In the genomic region with DNA sequence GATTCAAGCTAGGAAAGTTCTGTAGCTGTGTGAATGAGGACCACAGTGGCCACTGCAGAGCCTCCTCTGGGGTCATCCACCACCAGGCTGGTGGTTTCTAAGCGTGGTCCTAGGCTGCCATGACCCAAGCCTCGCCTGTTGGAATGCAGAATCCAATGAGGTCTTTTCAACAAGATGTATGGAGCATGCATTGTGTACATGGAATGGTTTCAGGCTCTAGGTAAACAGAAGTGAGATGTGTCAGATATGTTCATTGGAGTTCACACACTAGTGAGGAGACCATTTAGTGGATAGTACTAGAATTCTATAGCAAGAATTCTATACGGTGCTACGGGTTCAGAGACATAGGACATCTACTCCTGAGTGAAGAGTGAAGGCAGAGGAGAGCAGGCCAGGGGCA, we compare ENCODE assay signal across 14 cellular contexts. TPM values are rescaled to one million over a fixed set of nuclear protein-coding genes. Genes with fewer than 3 reads are reported as not detected.
DNase-seq lines count a peak whose midpoint lies in the region; ATAC-seq and TF ChIP-seq lines count a peak whose summit lies in the region.
"Had no signal": no experiment of that assay in that cellular context is flagged by ENCODE, and none has a peak within 500 bp of the region (broad histone marks: within the 10 kb centered on the region; RNA-seq: fewer than 3 reads in every experiment).

No MANE protein-coding gene starts in this region.

- H3K4me1 Mint-ChIP-seq in CD4-positive, alpha-beta T cell (ENCODE audit: low read depth): peaks cover 77% of the 10 kb centered on the region
- peaks cover 53 to 65% of the 10 kb centered on the region in 2 donors for H3K4me1 Mint-ChIP-seq in immature natural killer cell

- no peak overlapping the region for H3K9ac ChIP-seq in SU-DHL-6 (ENCODE audit: low read length)

- H3K4me3 ChIP-seq in SU-DHL-6 (ENCODE audit: insufficient read depth, low read length, poor library complexity, severe bottlenecking): no peak overlapping the region

- H3K4me2 ChIP-seq in SU-DHL-6 (ENCODE audit: low read depth, low read length, poor library complexity, severe bottlenecking): peak overlapping the region; percentile 0

- peak overlapping the region; percentile 90 for H3K27ac Mint-ChIP-seq in CD4-positive, alpha-beta T cell
- peak overlapping the region; percentile 60 to 93 (median 84) for H3K27ac Mint-ChIP-seq in immature natural killer cell

- TF ChIP-seq CTCF in CD4-positive, alpha-beta T cell (IDR thresholded peaks at IDR 0.05): no peak
- TF ChIP-seq CTCF in SU-DHL-6 (IDR thresholded peaks at IDR 0.05; ENCODE audit: insufficient read depth, low read length, poor library complexity, severe bottlenecking): no peak

- no peaks in the 10 kb centered on the region for H3K27me3 Mint-ChIP-seq in CD4-positive, alpha-beta T cell
- peaks cover 2 to 10% (median 5%) of the 10 kb centered on the region in 3 donors for H3K27me3 Mint-ChIP-seq in immature natural killer cell (ENCODE audit: low read depth in 3 of 3)

- H3K36me3 Mint-ChIP-seq in CD4-positive, alpha-beta T cell (ENCODE audit: low read depth): no peaks in the 10 kb centered on the region
- H3K36me3 Mint-ChIP-seq in immature natural killer cell: no peaks in the 10 kb centered on the region

- CTCF ChIA-PET in CD4-positive, alpha-beta T cell (lab: Charles Lee): interaction anchor here (0.7 kb wide), 1 partner anchor 984 kb away, joined by 3 read pairs; no protein-coding TSS in a partner anchor

- ATAC-seq in CD4-positive, alpha-beta T cell (ENCODE audit: poor library complexity): no peak
- no peak for ATAC-seq in HG03521 (IDR thresholded peaks at IDR 0.05; ENCODE audit: unreplicated experiment)
- ATAC-seq: right cardiac atrium had no signal

- no peaks in the 10 kb centered on the region for H3K36me3 ChIP-seq in SU-DHL-6 (ENCODE audit: low read length)

- H3K4me3 Mint-ChIP-seq in CD4-positive, alpha-beta T cell: peak overlapping the region; percentile 36
- H3K4me3 Mint-ChIP-seq in immature natural killer cell: peak overlapping the region in 1 of 5 donors; percentile 5

- H3K9me2 ChIP-seq in SU-DHL-6 (replicated peaks; ENCODE audit: insufficient read depth, low read length): no peaks in the 10 kb centered on the region

- no peaks in the 10 kb centered on the region for H3K27me3 ChIP-seq in CD4-positive, alpha-beta T cell (ENCODE audit: control insufficient read depth, insufficient read depth, low read length)
- no peaks in the 10 kb centered on the region for H3K27me3 ChIP-seq in SU-DHL-6 (ENCODE audit: low read length)

- H3F3A ChIP-seq in SU-DHL-6 (ENCODE audit: insufficient read depth): peaks cover 31% of the 10 kb centered on the region

- no peak overlapping the region for H3K27ac ChIP-seq in CD4-positive, alpha-beta T cell (ENCODE audit: low read depth, low read length)
- H3K27ac ChIP-seq in SU-DHL-6 (ENCODE audit: low read depth, low read length): peak overlapping the region; percentile 44

- H3K79me2 ChIP-seq in SU-DHL-6 (ENCODE audit: insufficient read depth, low read length): no peaks in the 10 kb centered on the region

- H3K9me3 ChIP-seq in CD4-positive, alpha-beta T cell (ENCODE audit: control insufficient read depth, low read length): no peaks in the 10 kb centered on the region
- H3K9me3 ChIP-seq in SU-DHL-6 (ENCODE audit: insufficient read depth, low read length): no peaks in the 10 kb centered on the region

- no peaks in the 10 kb centered on the region for H3K9me3 Mint-ChIP-seq in CD4-positive, alpha-beta T cell
- no peaks in the 10 kb centered on the region for H3K9me3 Mint-ChIP-seq in immature natural killer cell

- intact Hi-C loops in CD4-positive, alpha-beta T cell (cut with DNase I, micrococcal nuclease): no loop called here

- H2AFZ ChIP-seq in SU-DHL-6 (ENCODE audit: low read depth, low read length, severe bottlenecking): no peak overlapping the region

- POLR2A ChIA-PET in CD4-positive, alpha-beta T cell (lab: Charles Lee): interaction anchor here (2.3 to 7.9 kb wide), 6 partner anchors 9 to 99 kb away, joined by 9 to 138 read pairs (median 36); a partner anchor contains a TSS

- DNase-seq in DMS 273 (lab: John Stamatoyannopoulos, UW; ENCODE audit: unreplicated experiment) (peak; percentile 30), DMS 273 treated with DMSO at 0.1 percent for 48 hours (lab: John Stamatoyannopoulos, UW) (no peak), immature natural killer cell (no peak), NCI-H1417 (lab: John Stamatoyannopoulos, UW) (no peak), NCI-H774 (lab: John Stamatoyannopoulos, UW) (no peak)
- DNase-seq in CD4-positive, alpha-beta T cell: no peak
- DNase-seq: 8988T, glutamatergic neuron, H7, NCI-H2029 treated with DMSO at 0.1 percent for 48 hours, right cardiac atrium had no signal

- H4K20me1 ChIP-seq in SU-DHL-6 (ENCODE audit: low read depth, low read length): no peaks in the 10 kb centered on the region

RNA-seq across cellular contexts. Expression of a gene that starts 10.7 kb away (rescaled TPM):
- total RNA-seq in CD4-positive, alpha-beta T cell: not detected
- polyA plus RNA-seq in immature natural killer cell: not detected
- total RNA-seq: H7, right cardiac atrium had no signal
- polyA plus RNA-seq: esophagus, right cardiac atrium had no signal

RNA-seq across cellular contexts. Expression of a gene that starts 19.4 kb away (rescaled TPM):
- total RNA-seq in CD4-positive, alpha-beta T cell: under 1 TPM; 0.64 to 0.82 TPM
- 1 to 10 TPM in 1 of 3 donors, under 1 TPM in 1, not detected in 1; 0.51 to 1.1 TPM for polyA plus RNA-seq in immature natural killer cell

RNA-seq across cellular contexts. Expression of a gene that starts 45.8 kb away (rescaled TPM):
- 10 to 100 TPM; 79.9 to 84.0 TPM for total RNA-seq in CD4-positive, alpha-beta T cell
- polyA plus RNA-seq in immature natural killer cell: 1 to 10 TPM in 1 of 3 donors, under 1 TPM in 1, not detected in 1; 0.50 to 1.6 TPM

RNA-seq across cellular contexts. Expression of a gene that starts 46.0 kb away (rescaled TPM):
- total RNA-seq in CD4-positive, alpha-beta T cell: 1 to 10 TPM in 1 of 2 experiments, under 1 TPM in 1; 0.64 to 1.2 TPM
- polyA plus RNA-seq in immature natural killer cell: 1 to 10 TPM; 4.2 to 8.8 (median 8.7) TPM

RNA-seq across cellular contexts. Expression of a gene that starts 55.1 kb away (rescaled TPM):
- total RNA-seq in CD4-positive, alpha-beta T cell: 1,000 to 10,000 TPM; 3,394 to 3,436 TPM
- 100 to 1,000 TPM; 412 to 772 (median 474) TPM for polyA plus RNA-seq in immature natural killer cell
